In genomic region chr22:20639750-20640149, GRCh38 we compare ENCODE assay signal across 27 cellular contexts.
"Had no signal": no experiment of that assay in that cellular context is flagged by ENCODE, and none has a peak within 500 bp of the region (broad histone marks: within the 10 kb centered on the region; RNA-seq: fewer than 3 reads in every experiment).

No MANE protein-coding gene starts in this region.

- H2AFZ ChIP-seq: hepatocyte had no signal

- H3K4me1 ChIP-seq: esophagus muscularis mucosa, foreskin keratinocyte, gastroesophageal sphincter, heart left ventricle had no signal

- H3K4me3 ChIP-seq: coronary artery, dorsolateral prefrontal cortex, esophagus muscularis mucosa, gastroesophageal sphincter, heart left ventricle, hepatocyte, lung had no signal

- H3K79me2 ChIP-seq: hepatocyte had no signal

- H3K27ac Mint-ChIP-seq: immature natural killer cell; memory B cell; naive thymus-derived CD4-positive, alpha-beta T cell; natural killer cell had no signal

- FAIRE-seq: endothelial cell of umbilical vein, frontal cortex, kidney had no signal

- DNase-seq: dermis blood vessel endothelial cell; effector CD4-positive, alpha-beta T cell; effector memory CD4-positive, alpha-beta T cell; foreskin keratinocyte; heart left ventricle; hypothalamus; immature natural killer cell; islet precursor cell; kidney; kidney glomerular epithelial cell; left colon; left ventricle myocardium superior; mammary epithelial cell; mesendoderm; midbrain; naive thymus-derived CD4-positive, alpha-beta T cell; natural killer cell had no signal

- H3K4me2 ChIP-seq: hepatocyte had no signal

- H3K4me1 Mint-ChIP-seq: memory B cell had no signal

- H3K27ac ChIP-seq: coronary artery, dorsolateral prefrontal cortex, esophagus muscularis mucosa, foreskin keratinocyte, gastroesophageal sphincter, heart left ventricle, hepatocyte had no signal

- H3K36me3 ChIP-seq: esophagus muscularis mucosa, gastroesophageal sphincter, heart left ventricle had no signal

- H3K4me3 Mint-ChIP-seq: immature natural killer cell; memory B cell; naive thymus-derived CD4-positive, alpha-beta T cell; natural killer cell had no signal

- H3K9me3 Mint-ChIP-seq: immature natural killer cell, natural killer cell had no signal

- H3K36me3 Mint-ChIP-seq: immature natural killer cell; memory B cell; naive thymus-derived CD4-positive, alpha-beta T cell; natural killer cell had no signal

- ATAC-seq: foreskin keratinocyte; gastroesophageal sphincter; heart left ventricle; left colon; left lobe of liver; left ventricle myocardium superior; naive thymus-derived CD4-positive, alpha-beta T cell; natural killer cell had no signal

- H3K27me3 ChIP-seq: dorsolateral prefrontal cortex, hepatocyte had no signal
